ENCODE assay signal across 1 cellular context in genomic region chr1:43979528-43980254, GRCh38.
TF ChIP-seq lines count a peak whose summit lies in the region.

No MANE protein-coding gene starts in this region.

TF ChIP-seq in HepG2, 621 proteins besides CTCF, POLR2A, EP300 and RAD21 (continued from another document):
- 0 out of 2 replicates have a peak, but pooled peaks have one; percentile 27 for TF ChIP-seq HNF1B (CRISPR knock-in tag; IDR thresholded peaks at IDR 0.05)
- no peak for TF ChIP-seq YEATS2 (CRISPR knock-in tag; IDR thresholded peaks at IDR 0.05; ENCODE audit: borderline replicate concordance)
- TF ChIP-seq E2F1 (CRISPR knock-in tag; IDR thresholded peaks at IDR 0.05), result no peak
- no peak for TF ChIP-seq ZNF207 (IDR thresholded peaks at IDR 0.05; ENCODE audit: borderline replicate concordance)
- 0 out of 2 replicates have a peak, but pooled peaks have one; percentile 43 for TF ChIP-seq ZBTB49 (CRISPR knock-in tag; IDR thresholded peaks at IDR 0.05; ENCODE audit: borderline replicate concordance)
- TF ChIP-seq ZNF737 (CRISPR knock-in tag; IDR thresholded peaks at IDR 0.05; ENCODE audit: borderline replicate concordance), result no peak
- TF ChIP-seq KDM6A (CRISPR knock-in tag; IDR thresholded peaks at IDR 0.05; ENCODE audit: low read depth), result no peak
- no peak for TF ChIP-seq CSRNP1 (CRISPR knock-in tag; IDR thresholded peaks at IDR 0.05)
- TF ChIP-seq ZNF431 (CRISPR knock-in tag; IDR thresholded peaks at IDR 0.05; ENCODE audit: borderline replicate concordance, low read depth), result peak; percentile 71; the same call in 1 of the 2 replicates
- no peak for TF ChIP-seq RCOR2 (CRISPR knock-in tag; IDR thresholded peaks at IDR 0.05)
- TF ChIP-seq TFE3 (CRISPR knock-in tag; IDR thresholded peaks at IDR 0.05), result peak; percentile 31; the same call in 1 of the 2 replicates
- peak; percentile 86 for TF ChIP-seq YEATS4 (CRISPR knock-in tag; IDR thresholded peaks at IDR 0.05; ENCODE audit: borderline replicate concordance)
